Comparison of ENCODE assay signal across 9 cellular contexts in the genomic region with DNA sequence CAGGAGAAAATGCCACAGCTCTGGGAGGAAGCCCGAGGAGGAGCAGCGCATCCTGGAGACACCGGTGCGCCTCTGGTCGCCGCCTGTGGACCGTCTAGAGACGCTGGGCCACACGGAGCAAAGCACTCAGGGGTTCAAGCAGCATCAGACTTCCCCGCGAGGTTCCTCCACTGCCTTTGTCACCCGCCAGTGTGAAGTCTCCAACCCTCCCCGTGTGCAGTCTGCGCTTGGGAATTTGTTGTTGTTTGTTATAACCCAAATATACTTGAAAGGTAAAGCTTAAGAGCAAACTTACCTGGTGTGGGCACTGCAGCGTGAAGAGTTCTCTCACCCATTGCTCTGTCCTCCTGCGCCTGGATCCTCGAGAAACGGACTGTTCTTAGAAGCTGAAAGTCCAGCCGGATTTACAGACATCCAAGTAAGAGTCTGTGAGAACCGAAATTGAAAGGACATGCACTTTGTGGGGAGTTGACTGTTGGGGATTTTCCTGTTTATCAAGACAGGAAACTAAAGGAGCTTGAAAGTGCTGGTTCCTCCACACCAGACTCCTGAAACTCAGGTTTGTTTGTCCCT. TPM values are rescaled to one million over a fixed set of nuclear protein-coding genes. Genes with fewer than 3 reads are reported as not detected.
A peak's percentile ranks its signal among the peaks of the same experiment; 100 is the strongest.
DNase-seq lines count a peak whose midpoint lies in the region; ATAC-seq and TF ChIP-seq lines count a peak whose summit lies in the region.
"Had no signal": no experiment of that assay in that cellular context is flagged by ENCODE, and none has a peak within 500 bp of the region (broad histone marks: within the 10 kb centered on the region; RNA-seq: fewer than 3 reads in every experiment).

A gene with protein sequence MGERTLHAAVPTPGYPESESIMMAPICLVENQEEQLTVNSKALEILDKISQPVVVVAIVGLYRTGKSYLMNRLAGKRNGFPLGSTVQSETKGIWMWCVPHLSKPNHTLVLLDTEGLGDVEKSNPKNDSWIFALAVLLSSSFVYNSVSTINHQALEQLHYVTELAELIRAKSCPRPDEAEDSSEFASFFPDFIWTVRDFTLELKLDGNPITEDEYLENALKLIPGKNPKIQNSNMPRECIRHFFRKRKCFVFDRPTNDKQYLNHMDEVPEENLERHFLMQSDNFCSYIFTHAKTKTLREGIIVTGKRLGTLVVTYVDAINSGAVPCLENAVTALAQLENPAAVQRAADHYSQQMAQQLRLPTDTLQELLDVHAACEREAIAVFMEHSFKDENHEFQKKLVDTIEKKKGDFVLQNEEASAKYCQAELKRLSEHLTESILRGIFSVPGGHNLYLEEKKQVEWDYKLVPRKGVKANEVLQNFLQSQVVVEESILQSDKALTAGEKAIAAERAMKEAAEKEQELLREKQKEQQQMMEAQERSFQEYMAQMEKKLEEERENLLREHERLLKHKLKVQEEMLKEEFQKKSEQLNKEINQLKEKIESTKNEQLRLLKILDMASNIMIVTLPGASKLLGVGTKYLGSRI (minus strand): TSS at position 443 of the 573 bp plus-strand sequence. CDS start 108 bp downstream, at position 335.

- H3K4me3 Mint-ChIP-seq in activated CD8-positive, alpha-beta T cell treated with anti-CD3 and anti-CD28 coated beads for 36 hours, result peak within 1 kb of the TSS; percentile 92
- peak within 1 kb of the TSS; percentile 94 to 99 (median 97) for H3K4me3 Mint-ChIP-seq in naive B cell
- peak within 1 kb of the TSS; percentile 90 to 96 for H3K4me3 Mint-ChIP-seq in stimulated activated naive CD8-positive, alpha-beta T cell treated with anti-CD3 and anti-CD28 coated beads, Interleukin-15, amount 100 ng/mL, for 72 hours
- H3K4me3 Mint-ChIP-seq: neural crest cell had no signal

- H3K27me3 Mint-ChIP-seq in activated CD8-positive, alpha-beta T cell treated with anti-CD3 and anti-CD28 coated beads for 36 hours, result no peaks in the 10 kb centered on the region
- H3K27me3 Mint-ChIP-seq in naive B cell, result no peaks in the 10 kb centered on the region
- H3K27me3 Mint-ChIP-seq in stimulated activated naive CD8-positive, alpha-beta T cell treated with anti-CD3 and anti-CD28 coated beads, Interleukin-15, amount 100 ng/mL, for 72 hours, result no peaks in the 10 kb centered on the region

- CTCF ChIA-PET in AG04449 (lab: Yijun Ruan, JAX), result no interaction called here
- CTCF ChIA-PET in activated CD8-positive, alpha-beta T cell treated with anti-CD3 and anti-CD28 coated beads for 36 hours (lab: Charles Lee), result interaction anchor here (0.7 to 2.4 kb wide), 13 partner anchors 9 to 255 kb away, joined by 3 to 10 read pairs (median 4); a partner anchor contains a TSS

- peaks cover 37% of the 10 kb centered on the region for H3K36me3 Mint-ChIP-seq in activated CD8-positive, alpha-beta T cell treated with anti-CD3 and anti-CD28 coated beads for 36 hours (ENCODE audit: low read depth)
- peaks cover 14 to 19% of the 10 kb centered on the region in 2 donors for H3K36me3 Mint-ChIP-seq in naive B cell

- H3K4me3 ChIP-seq in AG04449 (ENCODE audit: low read depth, low read length) (peak within 1 kb of the TSS; percentile 32), endocrine pancreas (ENCODE audit: control insufficient read depth, insufficient read depth, low read length) (peak within 1 kb of the TSS; percentile 15)

- intact Hi-C loops in activated CD8-positive, alpha-beta T cell treated with anti-CD3 and anti-CD28 coated beads for 36 hours (cut with micrococcal nuclease), result loop anchor here (1.0 to 5.0 kb wide), 5 partner anchors 59 to 254 kb away; a partner anchor contains a TSS

- peak within 1 kb of the TSS; percentile 97 for H3K27ac Mint-ChIP-seq in activated CD8-positive, alpha-beta T cell treated with anti-CD3 and anti-CD28 coated beads for 36 hours
- peak within 1 kb of the TSS; percentile 90 to 98 (median 96) for H3K27ac Mint-ChIP-seq in naive B cell
- peak within 1 kb of the TSS; percentile 97 to 99 for H3K27ac Mint-ChIP-seq in stimulated activated naive CD8-positive, alpha-beta T cell treated with anti-CD3 and anti-CD28 coated beads, Interleukin-15, amount 100 ng/mL, for 72 hours

- no peaks in the 10 kb centered on the region for H3K9me3 ChIP-seq in endocrine pancreas (ENCODE audit: control insufficient read depth, low read length)

- DNase-seq in AG04449 (ENCODE audit: low read depth, low spot score) (no peak), GM19240 (ENCODE audit: insufficient read length, low spot score) (peak; percentile 8), naive B cell (peak; percentile 53), NCI-H446 (lab: John Stamatoyannopoulos, UW) (no peak)
- peak; percentile 61 for DNase-seq in activated CD8-positive, alpha-beta T cell treated with anti-CD3 and anti-CD28 coated beads for 36 hours
- DNase-seq in stimulated activated naive CD8-positive, alpha-beta T cell treated with anti-CD3 and anti-CD28 coated beads, Interleukin-15, amount 100 ng/mL, for 72 hours, result peak; percentile 44

- no peak for TF ChIP-seq CTCF in AG04449 (IDR thresholded peaks at IDR 0.05; ENCODE audit: insufficient read depth, low read length, missing control alignments)
- no peak for TF ChIP-seq CTCF in activated CD8-positive, alpha-beta T cell treated with anti-CD3 and anti-CD28 coated beads for 36 hours (IDR thresholded peaks at IDR 0.05)

- POLR2A ChIA-PET in AG04449 (lab: Yijun Ruan, JAX), result no interaction called here
- POLR2A ChIA-PET in activated CD8-positive, alpha-beta T cell treated with anti-CD3 and anti-CD28 coated beads for 36 hours (lab: Charles Lee), result interaction anchor here (0.9 to 3.1 kb wide), 27 partner anchors 9 to 165 kb away, joined by 3 to 58 read pairs (median 4); a partner anchor contains a TSS

- ATAC-seq in HG03565 (IDR thresholded peaks at IDR 0.05; ENCODE audit: unreplicated experiment) (peak; percentile 38), naive B cell (ENCODE audit: low read depth in 2 of 2) (peak; percentile 48 to 56)
- ATAC-seq in activated CD8-positive, alpha-beta T cell treated with anti-CD3 and anti-CD28 coated beads for 36 hours, result peak; percentile 58
- ATAC-seq in stimulated activated naive CD8-positive, alpha-beta T cell treated with anti-CD3 and anti-CD28 coated beads, Interleukin-15, amount 100 ng/mL, for 72 hours, result peak; percentile 79

- H3K36me3 ChIP-seq in endocrine pancreas (ENCODE audit: control insufficient read depth, insufficient read depth, low read length), result no peaks in the 10 kb centered on the region

- H3K4me1 ChIP-seq in endocrine pancreas (ENCODE audit: control insufficient read depth, insufficient read depth, low read length), result no peaks in the 10 kb centered on the region

- no peak within 1 kb of the TSS for H3K9ac ChIP-seq in endocrine pancreas (ENCODE audit: control insufficient read depth, insufficient read depth, low read length)

- peaks cover 3% of the 10 kb centered on the region for H3K9me3 Mint-ChIP-seq in activated CD8-positive, alpha-beta T cell treated with anti-CD3 and anti-CD28 coated beads for 36 hours
- H3K9me3 Mint-ChIP-seq in naive B cell, result peaks cover 0 to 4% (median 0%) of the 10 kb centered on the region in 7 donors
- no peaks in the 10 kb centered on the region for H3K9me3 Mint-ChIP-seq in stimulated activated naive CD8-positive, alpha-beta T cell treated with anti-CD3 and anti-CD28 coated beads, Interleukin-15, amount 100 ng/mL, for 72 hours
- H3K9me3 Mint-ChIP-seq: neural crest cell had no signal

- peaks cover 2% of the 10 kb centered on the region for H3K27me3 ChIP-seq in endocrine pancreas (ENCODE audit: control insufficient read depth, insufficient read depth, low read length)

- H3K4me1 Mint-ChIP-seq in activated CD8-positive, alpha-beta T cell treated with anti-CD3 and anti-CD28 coated beads for 36 hours (ENCODE audit: low read depth), result peaks cover 76% of the 10 kb centered on the region
- peaks cover 43 to 74% (median 53%) of the 10 kb centered on the region in 3 donors for H3K4me1 Mint-ChIP-seq in naive B cell
- H3K4me1 Mint-ChIP-seq in stimulated activated naive CD8-positive, alpha-beta T cell treated with anti-CD3 and anti-CD28 coated beads, Interleukin-15, amount 100 ng/mL, for 72 hours, result peaks cover 71% of the 10 kb centered on the region
- H3K4me1 Mint-ChIP-seq: neural crest cell had no signal

RNA-seq across cellular contexts. Expression of the gene that starts here (rescaled TPM):
- 10 to 100 TPM; 34.2 to 38.3 TPM for total RNA-seq in activated CD8-positive, alpha-beta T cell treated with anti-CD3 and anti-CD28 coated beads for 36 hours
- polyA plus RNA-seq in naive B cell (ENCODE audit: low read depth in 6 of 6), result 10 to 100 TPM; 13.3 to 38.9 (median 22.8) TPM
- total RNA-seq: neural crest cell had no signal

Comparison
In these comparisons a context has a peak if more than half of its experiments do, and no peak if none do; other contexts are left out.
1. DNase-seq: peak in GM19240 (single experiment), activated CD8-positive, alpha-beta T cell treated with anti-CD3 and anti-CD28 coated beads for 36 hours (single experiment), naive B cell (single experiment) and stimulated activated naive CD8-positive, alpha-beta T cell treated with anti-CD3 and anti-CD28 coated beads, Interleukin-15, amount 100 ng/mL, for 72 hours (2 of 2); none in AG04449 (single experiment) and NCI-H446 (0 of 2).
2. Peak in every context shown above with its lines, with median percentiles within 50 percentile points of each other: ATAC-seq, H3K27ac Mint-ChIP-seq and H3K4me3 Mint-ChIP-seq.